Comparison of ENCODE assay signal across 19 cellular contexts in genomic region chrX:23790147-23790497, GRCh38. TPM values are rescaled to one million over a fixed set of nuclear protein-coding genes. Genes with fewer than 3 reads are reported as not detected.
A peak's percentile ranks its signal among the peaks of the same experiment; 100 is the strongest.
DNase-seq lines count a peak whose midpoint lies in the region; ATAC-seq, FAIRE-seq and TF ChIP-seq lines count a peak whose summit lies in the region.
"Had no signal": no experiment of that assay in that cellular context is flagged by ENCODE, and none has a peak within 500 bp of the region (broad histone marks: within the 10 kb centered on the region; RNA-seq: fewer than 3 reads in every experiment).

No MANE protein-coding gene starts in this region.

- DNase-seq in astrocyte (ENCODE audit: low read depth) (no peak), small intestine (peak; percentile 59), MCF 10A (ENCODE audit: unreplicated experiment) (no peak)
- DNase-seq in activated T-cell treated with anti-CD3 and anti-CD28 coated beads, Interleukin-2, amount 50 U/mL, for 24 hours, result no peak
- DNase-seq: ACHN; Caco-2; CD4-positive, CD25-positive, alpha-beta regulatory T cell; DMS79 treated with DMSO at 0.1 percent for 48 hours; GF-D8; NCI-H1417; NCI-H187 treated with DMSO at 0.1 percent for 48 hours; SHP77; SK-N-SH had no signal

- H3K4me3 Mint-ChIP-seq in astrocyte (ENCODE audit: unreplicated experiment), result no peak overlapping the region
- H3K4me3 Mint-ChIP-seq in nephron, result no peak overlapping the region
- no peak overlapping the region for H3K4me3 Mint-ChIP-seq in activated T-cell treated with anti-CD3 and anti-CD28 coated beads, Interleukin-2, amount 50 U/mL, for 24 hours
- no peak overlapping the region for H3K4me3 Mint-ChIP-seq in MCF 10A (ENCODE audit: unreplicated experiment)
- H3K4me3 Mint-ChIP-seq: CD4-positive, CD25-positive, alpha-beta regulatory T cell; IgD-negative memory B cell had no signal

- H3K27me3 Mint-ChIP-seq in astrocyte (ENCODE audit: low read depth, unreplicated experiment), result no peaks in the 10 kb centered on the region
- H3K27me3 Mint-ChIP-seq in nephron (ENCODE audit: low read depth), result no peaks in the 10 kb centered on the region
- H3K27me3 Mint-ChIP-seq in activated T-cell treated with anti-CD3 and anti-CD28 coated beads, Interleukin-2, amount 50 U/mL, for 24 hours, result peaks cover 9% of the 10 kb centered on the region
- no peaks in the 10 kb centered on the region for H3K27me3 Mint-ChIP-seq in MCF 10A (ENCODE audit: insufficient read depth, unreplicated experiment)
- H3K27me3 Mint-ChIP-seq: CD4-positive, CD25-positive, alpha-beta regulatory T cell; IgD-negative memory B cell had no signal

- peak; percentile 63 for FAIRE-seq in G401.6 (lab: Jason Lieb, UNC)
- FAIRE-seq in astrocyte (lab: Jason Lieb, UNC), result no peak
- FAIRE-seq in small intestine (lab: Jason Lieb, UNC), result no peak
- FAIRE-seq: H54 had no signal

- H3K4me1 ChIP-seq in astrocyte (ENCODE audit: insufficient read depth, low read length) (peaks cover 2% of the 10 kb centered on the region), small intestine (ENCODE audit: control insufficient read depth in 2 of 2, insufficient read depth in 1 of 2, low read depth in 1 of 2, low read length in 1 of 2) (peaks cover 0 to 2% of the 10 kb centered on the region in 2 donors)

- no peak overlapping the region for H3K4me2 ChIP-seq in astrocyte (ENCODE audit: low read length)
- H3K4me2 ChIP-seq: SK-N-SH had no signal

- H3K36me3 Mint-ChIP-seq in astrocyte (ENCODE audit: low read depth, unreplicated experiment), result peaks cover 2% of the 10 kb centered on the region
- H3K36me3 Mint-ChIP-seq in nephron (ENCODE audit: low read depth), result peaks cover 13% of the 10 kb centered on the region
- H3K36me3 Mint-ChIP-seq in activated T-cell treated with anti-CD3 and anti-CD28 coated beads, Interleukin-2, amount 50 U/mL, for 24 hours (ENCODE audit: low read depth), result peaks cover 17% of the 10 kb centered on the region
- H3K36me3 Mint-ChIP-seq in MCF 10A (ENCODE audit: insufficient read depth, unreplicated experiment), result peaks cover 20% of the 10 kb centered on the region
- H3K36me3 Mint-ChIP-seq: IgD-negative memory B cell had no signal

- CTCF ChIA-PET in MCF 10A (lab: Yijun Ruan, JAX), result interaction anchor here (0.6 to 0.8 kb wide), 3 partner anchors 9 to 96 kb away, joined by 3 to 7 read pairs (median 5); no protein-coding TSS in a partner anchor

- POLR2A ChIA-PET in MCF 10A (lab: Yijun Ruan, JAX), result no interaction called here

- intact Hi-C loops in MCF 10A (cut with micrococcal nuclease), result no loop called here

- H3K27ac ChIP-seq in astrocyte (ENCODE audit: low read depth, low read length) (no peak overlapping the region), small intestine (ENCODE audit: low read depth in 1 of 2, low read length in 1 of 2) (peak overlapping the region; percentile 55 to 65)

- TF ChIP-seq CTCF in astrocyte (IDR thresholded peaks at IDR 0.05; ENCODE audit: insufficient read depth, low read depth, low read length) (no peak), nephron (IDR thresholded peaks at IDR 0.05; ENCODE audit: unreplicated experiment in 3 of 3) (no peak), MCF 10A (IDR thresholded peaks at IDR 0.05; ENCODE audit: unreplicated experiment) (no peak)

- H3K9me3 Mint-ChIP-seq in astrocyte (ENCODE audit: unreplicated experiment) (no peaks in the 10 kb centered on the region), nephron (no peaks in the 10 kb centered on the region), MCF 10A (ENCODE audit: unreplicated experiment) (no peaks in the 10 kb centered on the region)
- H3K9me3 Mint-ChIP-seq in activated T-cell treated with anti-CD3 and anti-CD28 coated beads, Interleukin-2, amount 50 U/mL, for 24 hours, result no peaks in the 10 kb centered on the region
- H3K9me3 Mint-ChIP-seq: IgD-negative memory B cell had no signal

- 22 to 77% (median 47%) methylated on average over 11 of the region's 11 CpGs for WGBS in small intestine, 3 donors

- H3K79me2 ChIP-seq in astrocyte (ENCODE audit: insufficient read depth, low read length), result peaks cover 3% of the 10 kb centered on the region

- BruUV-seq in MCF 10A (replicated peaks; lab: Mats Ljungman, UMichigan), result no TSS peak

- H2AFZ ChIP-seq in astrocyte (ENCODE audit: low read depth, low read length), result no peak overlapping the region

- H3K9me3 ChIP-seq in astrocyte (ENCODE audit: insufficient read depth, low read depth, low read length) (no peaks in the 10 kb centered on the region), small intestine (ENCODE audit: control insufficient read depth, low read depth) (no peaks in the 10 kb centered on the region)
- H3K9me3 ChIP-seq: Caco-2, SK-N-SH had no signal

- no peak overlapping the region for H3K4me3 ChIP-seq in astrocyte (ENCODE audit: insufficient read depth, low read depth, low read length)
- no peak overlapping the region for H3K4me3 ChIP-seq in small intestine (ENCODE audit: low read depth in 1 of 2, low read length in 2 of 2)

- H4K20me1 ChIP-seq in astrocyte (ENCODE audit: insufficient read depth, low read length), result peaks cover 8% of the 10 kb centered on the region

- no peak overlapping the region for H3K9ac ChIP-seq in astrocyte (ENCODE audit: low read length)
- H3K9ac ChIP-seq: SK-N-SH had no signal

- H3K27ac Mint-ChIP-seq in astrocyte (ENCODE audit: unreplicated experiment) (peak overlapping the region; percentile 53), nephron (peak overlapping the region; percentile 76 to 91 (median 84)), MCF 10A (ENCODE audit: low read depth, unreplicated experiment) (no peak overlapping the region)
- no peak overlapping the region for H3K27ac Mint-ChIP-seq in activated T-cell treated with anti-CD3 and anti-CD28 coated beads, Interleukin-2, amount 50 U/mL, for 24 hours
- H3K27ac Mint-ChIP-seq: CD4-positive, CD25-positive, alpha-beta regulatory T cell; IgD-negative memory B cell had no signal

- H3K4me1 Mint-ChIP-seq in astrocyte (ENCODE audit: low read depth, unreplicated experiment) (peaks cover 3% of the 10 kb centered on the region), nephron (peaks cover 30% of the 10 kb centered on the region), MCF 10A (ENCODE audit: insufficient read depth, unreplicated experiment) (peaks cover 5% of the 10 kb centered on the region)
- peaks cover 10% of the 10 kb centered on the region for H3K4me1 Mint-ChIP-seq in activated T-cell treated with anti-CD3 and anti-CD28 coated beads, Interleukin-2, amount 50 U/mL, for 24 hours (ENCODE audit: low read depth)

- no peaks in the 10 kb centered on the region for H3K27me3 ChIP-seq in astrocyte (ENCODE audit: insufficient read depth, low read length)
- no peaks in the 10 kb centered on the region for H3K27me3 ChIP-seq in small intestine (ENCODE audit: control insufficient read depth in 2 of 2, insufficient read depth in 2 of 2, low read length in 2 of 2)

- H3K36me3 ChIP-seq in astrocyte (ENCODE audit: insufficient read depth, low read length) (peaks cover 6% of the 10 kb centered on the region), small intestine (ENCODE audit: control insufficient read depth in 2 of 2, insufficient read depth in 2 of 2, low read length in 2 of 2) (peaks cover 0 to under 1% of the 10 kb centered on the region in 2 donors)

- ATAC-seq in GM19397 (IDR thresholded peaks at IDR 0.05; ENCODE audit: unreplicated experiment) (no peak), GM21619 (IDR thresholded peaks at IDR 0.05; ENCODE audit: unreplicated experiment) (no peak)

RNA-seq across cellular contexts. Expression of gene SAT1, which starts 7.1 kb away (rescaled TPM):
- total RNA-seq in astrocyte (202 and 224 TPM in 2 replicates), MCF 10A (2022) (582 and 687 TPM in 2 replicates)
- polyA plus RNA-seq in small intestine, result 1,000 to 10,000 TPM in 1 of 3 donors, 100 to 1,000 TPM in 2; 412 to 1,273 (median 926) TPM

RNA-seq across cellular contexts. Expression of gene ACOT9, which starts 47.0 kb away (rescaled TPM):
- total RNA-seq in astrocyte (55.7 and 59.6 TPM in 2 replicates), MCF 10A (2022) (71.9 and 83.9 TPM in 2 replicates)
- 10 to 100 TPM; 20.1 to 43.8 (median 41.3) TPM for polyA plus RNA-seq in small intestine

Comparison
In these comparisons a context has a peak if more than half of its experiments do, and no peak if none do; other contexts are left out.
1. H3K27ac Mint-ChIP-seq: peak in astrocyte (single experiment) and nephron (3 of 3); none in activated T-cell treated with anti-CD3 and anti-CD28 coated beads, Interleukin-2, amount 50 U/mL, for 24 hours (single experiment) and MCF 10A (single experiment).